Comparison of ENCODE assay signal across 1 cellular context in genomic region chr2:37326285-37326684, GRCh38.
TF ChIP-seq lines count a peak whose summit lies in the region.

No MANE protein-coding gene starts in this region.

TF ChIP-seq in HepG2, 621 proteins besides CTCF, POLR2A, EP300 and RAD21 (continued from another document):
- TF ChIP-seq ASH2L (IDR thresholded peaks at IDR 0.05; ENCODE audit: insufficient read length, low read depth, low read length) (no peak), RNF219 (CRISPR knock-in tag; IDR thresholded peaks at IDR 0.05) (no peak)
TF ChIP-seq in HepG2: peak in this region for 1.
